9 cellular contexts compared by ENCODE assay signal in genomic region chr6:137496909-137497721, GRCh38. TPM values are rescaled to one million over a fixed set of nuclear protein-coding genes. Genes with fewer than 3 reads are reported as not detected.
DNase-seq lines count a peak whose midpoint lies in the region; ATAC-seq and TF ChIP-seq lines count a peak whose summit lies in the region.
"Had no signal": no experiment of that assay in that cellular context is flagged by ENCODE, and none has a peak within 500 bp of the region (broad histone marks: within the 10 kb centered on the region; RNA-seq: fewer than 3 reads in every experiment).

No MANE protein-coding gene starts in this region.

- no peaks in the 10 kb centered on the region for H3K36me3 Mint-ChIP-seq in activated naive CD8-positive, alpha-beta T cell treated with anti-CD3 and anti-CD28 coated beads, Interleukin-2, amount 50 U/mL, for 24 hours (ENCODE audit: low read depth)
- H3K36me3 Mint-ChIP-seq in type B pancreatic cell, result peaks cover 3% of the 10 kb centered on the region

- TF ChIP-seq CTCF in cardiac muscle cell (IDR thresholded peaks at IDR 0.05; ENCODE audit: low read depth, low read length), result no peak
- TF ChIP-seq CTCF in mucosa of descending colon (IDR thresholded peaks at IDR 0.05), result no peak
- TF ChIP-seq CTCF in type B pancreatic cell (conservative IDR thresholded peaks at IDR 0.05), result no peak

- H3K27me3 Mint-ChIP-seq in activated naive CD8-positive, alpha-beta T cell treated with anti-CD3 and anti-CD28 coated beads, Interleukin-2, amount 50 U/mL, for 24 hours, result peaks cover 83% of the 10 kb centered on the region
- peaks cover 99% of the 10 kb centered on the region for H3K27me3 Mint-ChIP-seq in type B pancreatic cell

- H3K4me1 ChIP-seq in cardiac muscle cell (ENCODE audit: low read depth), result no peaks in the 10 kb centered on the region
- peaks cover 18% of the 10 kb centered on the region for H3K4me1 ChIP-seq in mucosa of descending colon (ENCODE audit: low read depth)

- H3K9me3 ChIP-seq in cardiac muscle cell (ENCODE audit: low read depth), result no peaks in the 10 kb centered on the region
- H3K9me3 ChIP-seq in mucosa of descending colon, result no peaks in the 10 kb centered on the region

- ATAC-seq in left ventricle myocardium superior (no peak), mucosa of descending colon (peak; percentile 27), HG03025 (IDR thresholded peaks at IDR 0.05; ENCODE audit: low FRiP score, unreplicated experiment) (no peak)
- no peak for ATAC-seq in activated naive CD8-positive, alpha-beta T cell treated with anti-CD3 and anti-CD28 coated beads, Interleukin-2, amount 50 U/mL, for 24 hours

- intact Hi-C loops in left ventricle myocardium superior (cut with micrococcal nuclease) (no loop called here), mucosa of descending colon (cut with DNase I, micrococcal nuclease) (no loop called here)

- H3K36me3 ChIP-seq in cardiac muscle cell (no peaks in the 10 kb centered on the region), mucosa of descending colon (ENCODE audit: low read depth) (no peaks in the 10 kb centered on the region)

- H3K4me1 Mint-ChIP-seq in activated naive CD8-positive, alpha-beta T cell treated with anti-CD3 and anti-CD28 coated beads, Interleukin-2, amount 50 U/mL, for 24 hours, result peaks cover 44% of the 10 kb centered on the region
- peaks cover 6% of the 10 kb centered on the region for H3K4me1 Mint-ChIP-seq in type B pancreatic cell (ENCODE audit: unreplicated experiment)

- no peak overlapping the region for H3K27ac ChIP-seq in cardiac muscle cell

- H3K4me3 ChIP-seq in cardiac muscle cell, result peak overlapping the region; percentile 14
- no peak overlapping the region for H3K4me3 ChIP-seq in mucosa of descending colon

- peaks cover 4% of the 10 kb centered on the region for H3K9me3 Mint-ChIP-seq in activated naive CD8-positive, alpha-beta T cell treated with anti-CD3 and anti-CD28 coated beads, Interleukin-2, amount 50 U/mL, for 24 hours
- H3K9me3 Mint-ChIP-seq in type B pancreatic cell, result no peaks in the 10 kb centered on the region

- no peak for DNase-seq in cardiac muscle cell (ENCODE audit: low read depth in 1 of 2, low spot score in 1 of 2)
- DNase-seq in left ventricle myocardium superior, result no peak
- no peak for DNase-seq in activated naive CD8-positive, alpha-beta T cell treated with anti-CD3 and anti-CD28 coated beads, Interleukin-2, amount 50 U/mL, for 24 hours
- no peak for DNase-seq in mucosa of descending colon
- no peak for DNase-seq in type B pancreatic cell (ENCODE audit: extremely low spot score, unreplicated experiment)
- DNase-seq in C1 segment of cervical spinal cord (lab: John Stamatoyannopoulos, UW), result no peak
- no peak for DNase-seq in RKO (ENCODE audit: low spot score)

- H3K27ac Mint-ChIP-seq in activated naive CD8-positive, alpha-beta T cell treated with anti-CD3 and anti-CD28 coated beads, Interleukin-2, amount 50 U/mL, for 24 hours, result no peak overlapping the region
- H3K27ac Mint-ChIP-seq in type B pancreatic cell, result no peak overlapping the region

- H3K27me3 ChIP-seq in cardiac muscle cell, result peaks cover 100% of the 10 kb centered on the region

- peak overlapping the region; percentile 62 for H3K4me3 Mint-ChIP-seq in activated naive CD8-positive, alpha-beta T cell treated with anti-CD3 and anti-CD28 coated beads, Interleukin-2, amount 50 U/mL, for 24 hours
- H3K4me3 Mint-ChIP-seq in type B pancreatic cell, result peak overlapping the region; percentile 80

RNA-seq across cellular contexts. Expression of gene OLIG3, which starts 2.9 kb away (rescaled TPM):
- not detected in 2 replicates for total RNA-seq in cardiac muscle cell
- not detected in 2 replicates for polyA plus RNA-seq in cardiac muscle cell
- not detected for total RNA-seq in left ventricle myocardium superior
- not detected for total RNA-seq in mucosa of descending colon
- 1.2 and 3.4 TPM in 2 replicates for total RNA-seq in type B pancreatic cell (ENCODE audit: low replicate concordance)
- total RNA-seq: LHCN-M2 had no signal
